ENCODE assay signal across 8 cellular contexts in the genomic region with DNA sequence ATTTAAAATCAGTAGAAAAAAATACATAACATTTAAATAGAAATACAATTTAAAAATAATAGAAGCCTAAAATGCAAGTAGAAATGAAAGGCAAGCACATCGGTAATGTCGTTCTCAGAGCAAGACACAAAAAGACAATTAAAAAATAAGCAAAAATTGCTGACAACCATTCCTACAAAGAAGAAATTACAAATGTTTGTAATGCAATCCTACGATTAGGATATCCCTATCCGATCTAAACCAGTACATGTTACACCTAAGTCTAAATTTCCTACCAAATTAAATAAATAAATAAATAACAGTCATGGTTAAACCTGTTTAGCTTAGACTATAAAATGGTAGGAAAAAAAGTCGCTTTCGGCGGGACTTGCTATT.
DNase-seq lines count a peak whose midpoint lies in the region; ATAC-seq and TF ChIP-seq lines count a peak whose summit lies in the region.

No MANE protein-coding gene starts in this region.

- ATAC-seq in HG02678 (IDR thresholded peaks at IDR 0.05; ENCODE audit: unreplicated experiment) = no peak

- peak overlapping the region in 9 of 10 experiments; percentile 63 to 79 (median 67); a peak in 18 of 20 replicates for H3K4me3 ChIP-seq in BLaER1 treated with 17β-estradiol and CSF1 and Interleukin-3, amounts not matched to agents 10 nM and 100 nM
- H3K4me3 ChIP-seq in breast epithelium (peak overlapping the region; percentile 60 to 85 (median 64)), neutrophil (ENCODE audit: low read depth in 1 of 2, low read length in 1 of 2) (peak overlapping the region; percentile 74 to 82)

- peak overlapping the region in 10 of 11 experiments; percentile 44 to 87 (median 70); a peak in 16 of 22 replicates for H3K9ac ChIP-seq in BLaER1 treated with 17β-estradiol and CSF1 and Interleukin-3, amounts not matched to agents 10 nM and 100 nM

- H3K9me3 ChIP-seq in BLaER1 treated with 17β-estradiol and CSF1 and Interleukin-3, amounts not matched to agents 10 nM and 100 nM (replicated peaks in 1 of 11) = peaks cover 0 to 18% (median 10%) of the 10 kb centered on the region in 11 experiments; a peak in 11 of 22 replicates
- H3K9me3 ChIP-seq in breast epithelium = peaks cover 20 to 25% of the 10 kb centered on the region in 2 donors
- no peaks in the 10 kb centered on the region for H3K9me3 ChIP-seq in neutrophil

- H3K27me3 ChIP-seq in BLaER1 treated with 17β-estradiol and CSF1 and Interleukin-3, amounts not matched to agents 10 nM and 100 nM = peaks cover 44 to 92% (median 86%) of the 10 kb centered on the region in 11 experiments
- H3K27me3 ChIP-seq in breast epithelium = peaks cover 0 to 30% of the 10 kb centered on the region in 2 donors
- peaks cover 30% of the 10 kb centered on the region for H3K27me3 ChIP-seq in neutrophil

- peak overlapping the region; percentile 87 to 100 (median 96) for H3K4me2 ChIP-seq in BLaER1 treated with 17β-estradiol and CSF1 and Interleukin-3, amounts not matched to agents 10 nM and 100 nM

- peaks cover 0 to 62% (median 51%) of the 10 kb centered on the region in 11 experiments; a peak in 19 of 22 replicates for H4K20me1 ChIP-seq in BLaER1 treated with 17β-estradiol and CSF1 and Interleukin-3, amounts not matched to agents 10 nM and 100 nM

- peaks cover 0 to 4% (median 0%) of the 10 kb centered on the region in 3 donors for H3K9me3 Mint-ChIP-seq in IgD-negative memory B cell

- intact Hi-C loops in breast epithelium (cut with DNase I; ENCODE audit: low total_unique reads) = no loop called here

- H3K36me3 ChIP-seq in BLaER1 treated with 17β-estradiol and CSF1 and Interleukin-3, amounts not matched to agents 10 nM and 100 nM = no peaks in the 10 kb centered on the region; a peak in 1 of 22 replicates
- no peaks in the 10 kb centered on the region for H3K36me3 ChIP-seq in breast epithelium
- no peaks in the 10 kb centered on the region for H3K36me3 ChIP-seq in neutrophil

- H3K27ac ChIP-seq in BLaER1 treated with 17β-estradiol and CSF1 and Interleukin-3, amounts not matched to agents 10 nM and 100 nM = peak overlapping the region in 7 of 11 experiments; percentile 23 to 86 (median 79); a peak in 10 of 22 replicates
- H3K27ac ChIP-seq in breast epithelium (peak overlapping the region; percentile 95), neutrophil (peak overlapping the region; percentile 90)

- TF ChIP-seq CTCF in breast epithelium (IDR thresholded peaks at IDR 0.05) = no peak
- TF ChIP-seq CTCF in neutrophil (IDR thresholded peaks at IDR 0.05) = no peak

- H3K27ac Mint-ChIP-seq in IgD-negative memory B cell = peak overlapping the region; percentile 98 to 100 (median 99)

- no peak for DNase-seq in breast epithelium (ENCODE audit: low spot score in 2 of 2)
- no peak for DNase-seq in ecto neural progenitor cell (ENCODE audit: low spot score)
- no peak for DNase-seq in activated effector memory CD4-positive, alpha-beta T cell treated with Interleukin-2 at 50 U/mL for 16 hours
- no peak for DNase-seq in germinal center (ENCODE audit: low spot score)

- peaks cover 20 to 41% (median 34%) of the 10 kb centered on the region in 10 experiments for H3K4me1 ChIP-seq in BLaER1 treated with 17β-estradiol and CSF1 and Interleukin-3, amounts not matched to agents 10 nM and 100 nM
- no peaks in the 10 kb centered on the region for H3K4me1 ChIP-seq in breast epithelium
- H3K4me1 ChIP-seq in neutrophil (ENCODE audit: control insufficient read depth in 1 of 2, insufficient read depth in 1 of 2, low read depth in 1 of 2, low read length in 1 of 2) = peaks cover 32 to 37% of the 10 kb centered on the region in 2 experiments

- H3K27me3 Mint-ChIP-seq in IgD-negative memory B cell = no peaks in the 10 kb centered on the region

- H3K4me1 Mint-ChIP-seq in IgD-negative memory B cell = peaks cover 5 to 26% (median 9%) of the 10 kb centered on the region in 3 donors

- peak overlapping the region; percentile 95 to 99 (median 97) for H3K4me3 Mint-ChIP-seq in IgD-negative memory B cell

- no peak for TF ChIP-seq POLR2A in breast epithelium (IDR thresholded peaks at IDR 0.05)

- H3K36me3 Mint-ChIP-seq in IgD-negative memory B cell = no peaks in the 10 kb centered on the region
